In the genomic region with DNA sequence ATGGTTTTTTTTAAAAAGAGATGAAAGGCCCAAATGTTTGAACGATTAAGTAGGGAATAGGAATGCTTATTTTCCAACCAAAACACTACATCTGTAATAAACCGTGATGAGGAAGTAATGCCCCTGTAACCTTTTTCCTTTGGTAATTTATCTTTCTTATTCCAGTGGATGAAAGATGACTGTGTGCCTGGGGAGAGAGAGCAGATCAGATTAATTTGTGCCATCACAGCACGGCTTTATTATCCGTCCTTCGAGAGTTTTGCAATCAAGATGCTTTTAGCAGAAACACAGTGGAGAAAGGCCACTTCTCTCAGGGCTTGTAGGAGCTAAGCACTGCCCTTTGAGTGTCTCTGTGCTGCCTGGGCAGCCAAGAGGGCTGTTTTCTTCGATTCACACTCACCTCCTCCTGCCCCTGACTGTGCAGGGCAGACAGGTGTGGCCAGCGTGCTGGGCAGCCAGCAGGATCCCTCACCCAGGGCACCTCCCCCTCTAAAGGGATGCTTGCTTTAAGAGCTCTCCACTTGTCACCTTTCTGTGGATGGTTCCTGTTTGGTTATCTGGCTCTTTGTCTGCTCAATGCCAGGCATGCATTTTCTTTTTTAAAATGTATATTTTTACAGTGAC, we compare ENCODE assay signal across 14 cellular contexts.
A peak's percentile ranks its signal among the peaks of the same experiment; 100 is the strongest.
DNase-seq lines count a peak whose midpoint lies in the region; ATAC-seq, FAIRE-seq and TF ChIP-seq lines count a peak whose summit lies in the region.
"Had no signal": no experiment of that assay in that cellular context is flagged by ENCODE, and none has a peak within 500 bp of the region (broad histone marks: within the 10 kb centered on the region; RNA-seq: fewer than 3 reads in every experiment).

No MANE protein-coding gene starts in this region.

- ATAC-seq in K562 (no peak), GM19395 (IDR thresholded peaks at IDR 0.05; ENCODE audit: unreplicated experiment) (no peak), HG03520 (IDR thresholded peaks at IDR 0.05; ENCODE audit: unreplicated experiment) (no peak), Right ventricle myocardium superior (ENCODE audit: poor library complexity) (no peak)

- POLR2A ChIA-PET in K562 (lab: Yijun Ruan, JAX) = interaction anchor here (1.0 kb wide), 1 partner anchor 10 kb away, joined by 3 read pairs; no protein-coding TSS in a partner anchor

- no peak overlapping the region for H3K9ac ChIP-seq in K562 (ENCODE audit: insufficient read depth in 1 of 2, low read depth in 2 of 2, low read length in 2 of 2)

- FAIRE-seq in K562 (lab: Jason Lieb, UNC) = peak; percentile 23
- FAIRE-seq: D721Med had no signal

- intact Hi-C loops in K562 (cut with micrococcal nuclease) (no loop called here), Right ventricle myocardium superior (cut with DNase I) (no loop called here)

- H3K4me3 ChIP-seq in K562 (no peak overlapping the region), osteoblast (ENCODE audit: insufficient read depth, low read length) (no peak overlapping the region)
- H3K4me3 ChIP-seq: right lobe of liver had no signal

- DNase-seq in DMS79 treated with DMSO at 0.1 percent for 48 hours (lab: John Stamatoyannopoulos, UW) = peak; percentile 12
- DNase-seq in DMS79 (lab: John Stamatoyannopoulos, UW) = no peak
- peak; percentile 38 for DNase-seq in NCI-H510A (lab: John Stamatoyannopoulos, UW)
- DNase-seq in K562 (ENCODE audit: extremely low read depth in 1 of 4, low spot score in 3 of 4) = no peak
- no peak for DNase-seq in osteoblast (ENCODE audit: insufficient read length, low spot score, missing footprints)
- no peak for DNase-seq in Right ventricle myocardium superior
- DNase-seq: activated CD4-positive, alpha-beta T cell treated with anti-CD3 and anti-CD28 coated beads, Interleukin-2, amount 50 U/mL, for 4 hours; activated naive CD8-positive, alpha-beta T cell treated with anti-CD3 and anti-CD28 coated beads, Interleukin-2, amount 10 ng/mL, durations not matched to agents 7 days and 5 days; NCI-H1694 treated with DMSO at 0.1 percent for 48 hours; right lobe of liver had no signal

- H3K27ac ChIP-seq in K562 (ENCODE audit: extremely low read depth, low read depth, low read length) (no peak overlapping the region; the same call in 2 of the 3 replicates), osteoblast (ENCODE audit: low read depth, low read length) (peak overlapping the region; percentile 96)
- H3K27ac ChIP-seq: 22Rv1 had no signal

- H4K20me1 ChIP-seq in K562 (replicated peaks; ENCODE audit: control insufficient read depth, insufficient read depth, low read length) = no peaks in the 10 kb centered on the region
- peaks cover 8% of the 10 kb centered on the region for H4K20me1 ChIP-seq in osteoblast (ENCODE audit: insufficient read depth, low read length)

- peaks cover 3 to 45% of the 10 kb centered on the region in 2 experiments; a peak in 3 of 5 replicates for H3K4me1 ChIP-seq in K562 (replicated peaks in 1 of 2; ENCODE audit: control insufficient read depth in 2 of 2, insufficient read depth in 2 of 2, low read length in 2 of 2)
- H3K4me1 ChIP-seq in osteoblast (ENCODE audit: insufficient read depth, low read length) = peaks cover 31% of the 10 kb centered on the region

- no peak overlapping the region for H3K4me2 ChIP-seq in K562 (ENCODE audit: insufficient read depth, low read length)
- H3K4me2 ChIP-seq in osteoblast (ENCODE audit: insufficient read depth, low read length) = peak overlapping the region; percentile 84

- WGBS in K562 (ENCODE audit: insufficient coverage, low coverage, missing lambda C conversion rate) = 35% methylated on average over 7 of the region's 7 CpGs

- no peaks in the 10 kb centered on the region for H3K9me1 ChIP-seq in K562 (ENCODE audit: control insufficient read depth, insufficient read depth, low read length)

- in situ Hi-C loops in K562 (cut with MboI) = no loop called here

- CTCF ChIA-PET in K562 (lab: Yijun Ruan, JAX; ENCODE audit: low intra/inter-chr PET ratio) = no interaction called here

- H2AFZ ChIP-seq in K562 (ENCODE audit: low read depth, low read length) (no peak overlapping the region), osteoblast (ENCODE audit: low read length) (no peak overlapping the region)

- no peak for TF ChIP-seq POLR2A in K562 (conservative IDR thresholded peaks at IDR 0.05)

- H3K79me2 ChIP-seq in K562 (ENCODE audit: control insufficient read depth, insufficient read depth, low read length) = peaks cover 14% of the 10 kb centered on the region
- peaks cover 63% of the 10 kb centered on the region for H3K79me2 ChIP-seq in osteoblast (ENCODE audit: insufficient read depth, low read length)

- TF ChIP-seq RAD21 in K562 (CRISPR knock-in tag; conservative IDR thresholded peaks at IDR 0.05 in 1 of 2, IDR thresholded peaks at IDR 0.05 in 1 of 2) = no peak

- H3K27me3 ChIP-seq in K562 (ENCODE audit: control insufficient read depth in 2 of 2, insufficient read depth in 2 of 2, low read length in 2 of 2) = no peaks in the 10 kb centered on the region
- no peaks in the 10 kb centered on the region for H3K27me3 ChIP-seq in osteoblast (ENCODE audit: insufficient read depth, low read length)
- H3K27me3 ChIP-seq: right lobe of liver had no signal

- no TSS peak for BruUV-seq in K562 (replicated peaks; lab: Mats Ljungman, UMichigan)

- no peaks in the 10 kb centered on the region for H3K9me3 ChIP-seq in K562 (replicated peaks; ENCODE audit: control insufficient read depth, insufficient read depth, low read depth, low read length)
- H3K9me3 ChIP-seq in osteoblast (ENCODE audit: low read depth, low read length) = no peaks in the 10 kb centered on the region
- H3K9me3 ChIP-seq: right lobe of liver had no signal

- H3K36me3 ChIP-seq in K562 (ENCODE audit: control insufficient read depth, insufficient read depth, low read length) = 0 out of 3 replicates have a peak, but pooled peaks cover 6% of the 10 kb centered on the region
- no peaks in the 10 kb centered on the region for H3K36me3 ChIP-seq in osteoblast (ENCODE audit: insufficient read depth, low read length)
- H3K36me3 ChIP-seq: right lobe of liver had no signal

- TF ChIP-seq CTCF in K562 (IDR thresholded peaks at IDR 0.05 in 2 of 3, conservative IDR thresholded peaks at IDR 0.05 in 1 of 3; ENCODE audit: insufficient read depth in 2 of 3, low read depth in 1 of 3, low read length in 3 of 3) (no peak), osteoblast (IDR thresholded peaks at IDR 0.05; ENCODE audit: extremely low read depth, low read depth, low read length) (no peak)

- TF ChIP-seq EP300 in K562 (IDR thresholded peaks at IDR 0.05; ENCODE audit: low read length) = no peak

TF ChIP-seq in K562, 482 proteins besides CTCF, POLR2A, EP300 and RAD21:
- TF ChIP-seq, protein P1, sequence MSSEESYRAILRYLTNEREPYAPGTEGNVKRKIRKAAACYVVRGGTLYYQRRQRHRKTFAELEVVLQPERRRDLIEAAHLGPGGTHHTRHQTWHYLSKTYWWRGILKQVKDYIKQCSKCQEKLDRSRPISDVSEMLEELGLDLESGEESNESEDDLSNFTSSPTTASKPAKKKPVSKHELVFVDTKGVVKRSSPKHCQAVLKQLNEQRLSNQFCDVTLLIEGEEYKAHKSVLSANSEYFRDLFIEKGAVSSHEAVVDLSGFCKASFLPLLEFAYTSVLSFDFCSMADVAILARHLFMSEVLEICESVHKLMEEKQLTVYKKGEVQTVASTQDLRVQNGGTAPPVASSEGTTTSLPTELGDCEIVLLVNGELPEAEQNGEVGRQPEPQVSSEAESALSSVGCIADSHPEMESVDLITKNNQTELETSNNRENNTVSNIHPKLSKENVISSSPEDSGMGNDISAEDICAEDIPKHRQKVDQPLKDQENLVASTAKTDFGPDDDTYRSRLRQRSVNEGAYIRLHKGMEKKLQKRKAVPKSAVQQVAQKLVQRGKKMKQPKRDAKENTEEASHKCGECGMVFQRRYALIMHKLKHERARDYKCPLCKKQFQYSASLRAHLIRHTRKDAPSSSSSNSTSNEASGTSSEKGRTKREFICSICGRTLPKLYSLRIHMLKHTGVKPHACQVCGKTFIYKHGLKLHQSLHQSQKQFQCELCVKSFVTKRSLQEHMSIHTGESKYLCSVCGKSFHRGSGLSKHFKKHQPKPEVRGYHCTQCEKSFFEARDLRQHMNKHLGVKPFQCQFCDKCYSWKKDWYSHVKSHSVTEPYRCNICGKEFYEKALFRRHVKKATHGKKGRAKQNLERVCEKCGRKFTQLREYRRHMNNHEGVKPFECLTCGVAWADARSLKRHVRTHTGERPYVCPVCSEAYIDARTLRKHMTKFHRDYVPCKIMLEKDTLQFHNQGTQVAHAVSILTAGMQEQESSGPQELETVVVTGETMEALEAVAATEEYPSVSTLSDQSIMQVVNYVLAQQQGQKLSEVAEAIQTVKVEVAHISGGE (CRISPR knock-in tag; IDR thresholded peaks at IDR 0.05) = no peak
- 0 out of 4 replicates have a peak, but pooled peaks of 1 of the 2 experiments have one; percentile 19 for TF ChIP-seq RCOR1 (IDR thresholded peaks at IDR 0.05; ENCODE audit: borderline replicate concordance in 1 of 2, low read depth in 2 of 2, low read length in 2 of 2)

Comparison
In these comparisons a context has a peak if more than half of its experiments do, and no peak if none do; other contexts are left out.
1. DNase-seq: peak in DMS79 treated with DMSO at 0.1 percent for 48 hours (single experiment) and NCI-H510A (single experiment); none in DMS79 (single experiment), K562 (0 of 4), osteoblast (single experiment) and Right ventricle myocardium superior (single experiment).